In the genomic region with DNA sequence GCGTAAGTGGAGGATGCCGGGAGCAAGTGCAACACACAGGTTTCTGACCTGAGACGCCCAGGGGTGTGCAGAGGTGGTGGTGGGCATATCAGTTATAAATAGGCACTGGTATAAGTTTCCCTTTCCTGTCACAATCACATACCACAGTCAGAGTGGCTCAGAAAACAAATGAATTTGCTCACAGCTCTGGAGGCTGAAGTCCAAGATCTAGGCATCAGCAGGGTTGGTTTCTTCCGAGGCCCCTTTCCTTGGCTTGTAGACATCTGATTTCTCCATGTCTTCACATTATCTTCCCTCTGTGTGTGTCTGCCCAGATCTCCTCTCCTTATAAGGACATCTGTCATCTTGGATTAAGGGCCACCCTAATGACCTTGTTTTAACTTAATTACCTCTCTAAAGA, we compare ENCODE assay signal across 20 cellular contexts.
"Had no signal": no experiment of that assay in that cellular context is flagged by ENCODE, and none has a peak within 500 bp of the region (broad histone marks: within the 10 kb centered on the region; RNA-seq: fewer than 3 reads in every experiment).

No MANE protein-coding gene starts in this region.

- H3K4me3 Mint-ChIP-seq: activated naive CD4-positive, alpha-beta T cell treated with anti-CD3 and anti-CD28 coated beads, Interleukin-2, amount 10 ng/mL, durations not matched to agents 7 days and 5 days; activated naive CD8-positive, alpha-beta T cell treated with anti-CD3 and anti-CD28 coated beads, Interleukin-2, amount 50 U/mL, for 24 hours; activated T-cell treated with anti-CD3 and anti-CD28 coated beads, Interleukin-2, amount 50 U/mL, for 24 hours; brain; immature natural killer cell; naive thymus-derived CD8-positive, alpha-beta T cell; stimulated activated naive B cell treated with anti-CD40 and anti-IgM and Interleukin-4, amounts not matched to agents 10 μg/mL and 1 μg/mL and 100 μg/mL, for 72 hours had no signal

- H3K4me3 ChIP-seq: spleen, thoracic aorta, upper lobe of left lung had no signal

- H3K27me3 ChIP-seq: upper lobe of left lung had no signal

- H3K36me3 ChIP-seq: spleen, thoracic aorta, upper lobe of left lung had no signal

- H3K27ac Mint-ChIP-seq: activated naive CD4-positive, alpha-beta T cell treated with anti-CD3 and anti-CD28 coated beads, Interleukin-2, amount 10 ng/mL, durations not matched to agents 7 days and 5 days; activated naive CD8-positive, alpha-beta T cell treated with anti-CD3 and anti-CD28 coated beads, Interleukin-2, amount 50 U/mL, for 24 hours; activated T-cell treated with anti-CD3 and anti-CD28 coated beads, Interleukin-2, amount 50 U/mL, for 24 hours; activated T-helper 2 cell treated with anti-CD3 and anti-CD28 coated beads, Interferon-gamma antibody, Interleukin-2, Interleukin-4, amounts not matched to agents 10 μg/mL and 5 μg/mL and 100 μg/mL, durations not matched to agents 14 hours and 24 hours and 36 hours; immature natural killer cell; stimulated activated naive B cell treated with anti-CD40 and anti-IgM and Interleukin-4, amounts not matched to agents 10 μg/mL and 1 μg/mL and 100 μg/mL, for 72 hours had no signal

- DNase-seq: activated CD4-positive, alpha-beta T cell treated with anti-CD3 and anti-CD28 coated beads, Interleukin-2, amount 50 U/mL, for 4 hours; activated CD4-positive, CD25-positive, alpha-beta regulatory T cell treated with anti-CD3 and anti-CD28 coated beads, Interleukin-2, amount 50 U/mL, for 72 hours; activated naive CD4-positive, alpha-beta T cell treated with anti-CD3 and anti-CD28 coated beads, Interleukin-2, amount 10 ng/mL, durations not matched to agents 7 days and 5 days; activated naive CD8-positive, alpha-beta T cell treated with anti-CD3 and anti-CD28 coated beads, Interleukin-2, amount 50 U/mL, for 24 hours; activated T-cell treated with anti-CD3 and anti-CD28 coated beads, Interleukin-2, amount 50 U/mL, for 24 hours; anterior cingulate cortex; central memory CD4-positive, alpha-beta T cell; immature natural killer cell; mesendoderm; spleen; stimulated activated CD4-positive, alpha-beta T cell treated with anti-CD3 and anti-CD28 coated beads, Interleukin-4, amount 100 ng/mL, for 4 hours; stimulated activated naive B cell treated with anti-CD40 and anti-IgM and Interleukin-4, amounts not matched to agents 10 μg/mL and 1 μg/mL and 100 μg/mL, for 72 hours; T-helper 1 cell; T-helper 9 cell; upper lobe of left lung had no signal

- H3K27ac ChIP-seq: spleen, thoracic aorta, upper lobe of left lung had no signal

- ATAC-seq: activated naive CD8-positive, alpha-beta T cell treated with anti-CD3 and anti-CD28 coated beads, Interleukin-2, amount 50 U/mL, for 24 hours; esophagus mucosa; naive thymus-derived CD8-positive, alpha-beta T cell; stimulated activated naive B cell treated with anti-CD40 and anti-IgM and Interleukin-4, amounts not matched to agents 10 μg/mL and 1 μg/mL and 100 μg/mL, for 72 hours had no signal

- H3K27me3 Mint-ChIP-seq: activated naive CD8-positive, alpha-beta T cell treated with anti-CD3 and anti-CD28 coated beads, Interleukin-2, amount 50 U/mL, for 24 hours; activated T-cell treated with anti-CD3 and anti-CD28 coated beads, Interleukin-2, amount 50 U/mL, for 24 hours had no signal

- H3K4me1 ChIP-seq: spleen, upper lobe of left lung had no signal

- H3K4me1 Mint-ChIP-seq: activated naive CD4-positive, alpha-beta T cell treated with anti-CD3 and anti-CD28 coated beads, Interleukin-2, amount 10 ng/mL, durations not matched to agents 7 days and 5 days; activated naive CD8-positive, alpha-beta T cell treated with anti-CD3 and anti-CD28 coated beads, Interleukin-2, amount 50 U/mL, for 24 hours; immature natural killer cell; stimulated activated naive B cell treated with anti-CD40 and anti-IgM and Interleukin-4, amounts not matched to agents 10 μg/mL and 1 μg/mL and 100 μg/mL, for 72 hours had no signal
